ENCODE assay signal across 19 cellular contexts in genomic region chr20:38297916-38298674, GRCh38. TPM values are rescaled to one million over a fixed set of nuclear protein-coding genes. Genes with fewer than 3 reads are reported as not detected.
DNase-seq lines count a peak whose midpoint lies in the region; ATAC-seq, FAIRE-seq and TF ChIP-seq lines count a peak whose summit lies in the region.
"Had no signal": no experiment of that assay in that cellular context is flagged by ENCODE, and none has a peak within 500 bp of the region (broad histone marks: within the 10 kb centered on the region; RNA-seq: fewer than 3 reads in every experiment).

No MANE protein-coding gene starts in this region.

- CTCF ChIA-PET in K562 (lab: Yijun Ruan, JAX; ENCODE audit: low intra/inter-chr PET ratio) = no interaction called here
- CTCF ChIA-PET in activated CD8-positive, alpha-beta memory T cell treated with anti-CD3 and anti-CD28 coated beads, Interleukin-2, amount 10 ng/mL, durations not matched to agents 7 days and 5 days (lab: Charles Lee) = no interaction called here

- TF ChIP-seq RAD21 in K562 (CRISPR knock-in tag; conservative IDR thresholded peaks at IDR 0.05 in 1 of 2, IDR thresholded peaks at IDR 0.05 in 1 of 2) = no peak

- no peak for TF ChIP-seq EP300 in K562 (IDR thresholded peaks at IDR 0.05; ENCODE audit: low read length)

- H3K27ac ChIP-seq in BLaER1 treated with 17β-estradiol and CSF1 and Interleukin-3, amounts not matched to agents 10 nM and 100 nM = peak overlapping the region in 9 of 11 experiments; percentile 61 to 83 (median 71); a peak in 17 of 22 replicates
- H3K27ac ChIP-seq in K562 (ENCODE audit: extremely low read depth, low read depth, low read length) = no peak overlapping the region
- H3K27ac ChIP-seq in lower lobe of right lung = peak overlapping the region; percentile 51
- H3K27ac ChIP-seq in spleen = peak overlapping the region in 7 of 8 donors; percentile 66 to 86 (median 78)

- peak overlapping the region; percentile 48 to 79 (median 71) for H3K4me2 ChIP-seq in BLaER1 treated with 17β-estradiol and CSF1 and Interleukin-3, amounts not matched to agents 10 nM and 100 nM
- H3K4me2 ChIP-seq in K562 (ENCODE audit: insufficient read depth, low read length) = no peak overlapping the region

- no peak overlapping the region for H3K4me3 Mint-ChIP-seq in activated CD8-positive, alpha-beta memory T cell treated with anti-CD3 and anti-CD28 coated beads, Interleukin-2, amount 10 ng/mL, durations not matched to agents 7 days and 5 days
- H3K4me3 Mint-ChIP-seq: activated naive CD8-positive, alpha-beta T cell treated with anti-CD3 and anti-CD28 coated beads for 36 hours had no signal

- no peaks in the 10 kb centered on the region for H3K4me1 Mint-ChIP-seq in activated CD8-positive, alpha-beta memory T cell treated with anti-CD3 and anti-CD28 coated beads, Interleukin-2, amount 10 ng/mL, durations not matched to agents 7 days and 5 days

- H3K9me1 ChIP-seq in K562 (ENCODE audit: control insufficient read depth, insufficient read depth, low read length) = no peaks in the 10 kb centered on the region

- no peaks in the 10 kb centered on the region for H3K36me3 Mint-ChIP-seq in activated CD8-positive, alpha-beta memory T cell treated with anti-CD3 and anti-CD28 coated beads, Interleukin-2, amount 10 ng/mL, durations not matched to agents 7 days and 5 days
- H3K36me3 Mint-ChIP-seq: activated naive CD8-positive, alpha-beta T cell treated with anti-CD3 and anti-CD28 coated beads for 36 hours had no signal

- H3K36me3 ChIP-seq in BLaER1 treated with 17β-estradiol and CSF1 and Interleukin-3, amounts not matched to agents 10 nM and 100 nM = no peaks in the 10 kb centered on the region
- H3K36me3 ChIP-seq in K562 (ENCODE audit: control insufficient read depth, insufficient read depth, low read length) = no peaks in the 10 kb centered on the region
- no peaks in the 10 kb centered on the region for H3K36me3 ChIP-seq in lower lobe of right lung
- no peaks in the 10 kb centered on the region for H3K36me3 ChIP-seq in spleen

- no peak for TF ChIP-seq CTCF in K562 (IDR thresholded peaks at IDR 0.05 in 2 of 3, conservative IDR thresholded peaks at IDR 0.05 in 1 of 3; ENCODE audit: insufficient read depth in 2 of 3, low read depth in 1 of 3, low read length in 3 of 3)
- TF ChIP-seq CTCF in lower lobe of right lung (IDR thresholded peaks at IDR 0.05) = no peak
- TF ChIP-seq CTCF in spleen (IDR thresholded peaks at IDR 0.05 in 8 of 11, conservative IDR thresholded peaks at IDR 0.05 in 3 of 11) = no peak

- FAIRE-seq in K562 (lab: Jason Lieb, UNC) = no peak

- peaks cover 26% of the 10 kb centered on the region for H3K27me3 Mint-ChIP-seq in activated CD8-positive, alpha-beta memory T cell treated with anti-CD3 and anti-CD28 coated beads, Interleukin-2, amount 10 ng/mL, durations not matched to agents 7 days and 5 days

- in situ Hi-C loops in K562 (cut with MboI) = no loop called here

- POLR2A ChIA-PET in K562 (lab: Yijun Ruan, JAX) = no interaction called here

- H3K27me3 ChIP-seq in BLaER1 treated with 17β-estradiol and CSF1 and Interleukin-3, amounts not matched to agents 10 nM and 100 nM = peaks cover 11 to 48% (median 22%) of the 10 kb centered on the region in 11 experiments
- H3K27me3 ChIP-seq in K562 (ENCODE audit: control insufficient read depth in 2 of 2, insufficient read depth in 2 of 2, low read length in 2 of 2) = peaks cover 29 to 60% of the 10 kb centered on the region in 2 experiments
- no peaks in the 10 kb centered on the region for H3K27me3 ChIP-seq in lower lobe of right lung (ENCODE audit: low read depth)
- peaks cover 0 to 29% (median 0%) of the 10 kb centered on the region in 7 donors for H3K27me3 ChIP-seq in spleen (replicated peaks in 1 of 7)

- peaks cover 12 to 60% (median 26%) of the 10 kb centered on the region in 10 experiments for H3K4me1 ChIP-seq in BLaER1 treated with 17β-estradiol and CSF1 and Interleukin-3, amounts not matched to agents 10 nM and 100 nM
- no peaks in the 10 kb centered on the region for H3K4me1 ChIP-seq in K562 (replicated peaks in 1 of 2; ENCODE audit: control insufficient read depth in 2 of 2, insufficient read depth in 2 of 2, low read length in 2 of 2)
- peaks cover 23% of the 10 kb centered on the region for H3K4me1 ChIP-seq in lower lobe of right lung
- H3K4me1 ChIP-seq in spleen = peaks cover 0 to 74% (median 13%) of the 10 kb centered on the region in 6 donors

- BruUV-seq in K562 (replicated peaks; lab: Mats Ljungman, UMichigan) = no TSS peak

- WGBS in K562 (ENCODE audit: insufficient coverage, low coverage, missing lambda C conversion rate) = 16% methylated on average over 7 of the region's 7 CpGs
- WGBS in spleen, 5 donors = 76 to 90% (median 81%) methylated on average over 7 of the region's 7 CpGs

- H4K20me1 ChIP-seq in BLaER1 treated with 17β-estradiol and CSF1 and Interleukin-3, amounts not matched to agents 10 nM and 100 nM = peaks cover 0 to 6% (median 0%) of the 10 kb centered on the region in 11 experiments; a peak in 8 of 22 replicates
- peaks cover 3% of the 10 kb centered on the region; the same call in 1 of the 2 replicates for H4K20me1 ChIP-seq in K562 (replicated peaks; ENCODE audit: control insufficient read depth, insufficient read depth, low read length)

- no peak overlapping the region for H3K4me3 ChIP-seq in BLaER1 treated with 17β-estradiol and CSF1 and Interleukin-3, amounts not matched to agents 10 nM and 100 nM
- no peak overlapping the region for H3K4me3 ChIP-seq in K562
- H3K4me3 ChIP-seq in lower lobe of right lung = no peak overlapping the region
- peak overlapping the region in 1 of 8 donors; percentile 7 for H3K4me3 ChIP-seq in spleen

- no peaks in the 10 kb centered on the region for H3K9me3 ChIP-seq in BLaER1 treated with 17β-estradiol and CSF1 and Interleukin-3, amounts not matched to agents 10 nM and 100 nM (replicated peaks in 1 of 11)
- no peaks in the 10 kb centered on the region for H3K9me3 ChIP-seq in K562 (replicated peaks; ENCODE audit: control insufficient read depth, insufficient read depth, low read depth, low read length)
- H3K9me3 ChIP-seq in lower lobe of right lung = no peaks in the 10 kb centered on the region
- no peaks in the 10 kb centered on the region for H3K9me3 ChIP-seq in spleen

- intact Hi-C loops in K562 (cut with micrococcal nuclease) (no loop called here), lower lobe of right lung (cut with DNase I) (no loop called here), spleen (cut with DNase I; ENCODE audit: low total_unique reads) (no loop called here)

- H3K9me3 Mint-ChIP-seq in activated CD8-positive, alpha-beta memory T cell treated with anti-CD3 and anti-CD28 coated beads, Interleukin-2, amount 10 ng/mL, durations not matched to agents 7 days and 5 days (ENCODE audit: low read depth) = no peaks in the 10 kb centered on the region
- H3K9me3 Mint-ChIP-seq: activated naive CD8-positive, alpha-beta T cell treated with anti-CD3 and anti-CD28 coated beads for 36 hours had no signal

- DNase-seq in K562 (ENCODE audit: extremely low read depth in 1 of 4, low spot score in 3 of 4) = no peak
- DNase-seq in lower lobe of right lung = no peak
- DNase-seq in spleen = no peak
- no peak for DNase-seq in stimulated activated CD4-positive, alpha-beta T cell treated with anti-CD3 and anti-CD28 coated beads, Interleukin-2, amount 100 ng/mL, for 24 hours
- no peak for DNase-seq in SHP77 (lab: John Stamatoyannopoulos, UW)
- no peak for DNase-seq in SIG-M5 (lab: John Stamatoyannopoulos, UW)
- DNase-seq in activated CD8-positive, alpha-beta memory T cell treated with anti-CD3 and anti-CD28 coated beads, Interleukin-2, amount 10 ng/mL, durations not matched to agents 7 days and 5 days = no peak
- DNase-seq: activated CD8-positive, alpha-beta memory T cell treated with anti-CD3 and anti-CD28 coated beads, Interleukin-2, amount 50 U/mL, for 4 hours; activated naive CD8-positive, alpha-beta T cell treated with anti-CD3 and anti-CD28 coated beads for 36 hours; DMS 273 treated with DMSO at 0.1 percent for 48 hours; H7; NCI-H2081; NCI-H748 treated with DMSO at 0.1 percent for 48 hours; stimulated activated naive CD4-positive, alpha-beta T cell had no signal

- H2AFZ ChIP-seq in K562 (ENCODE audit: low read depth, low read length) = no peak overlapping the region

- no peak overlapping the region for H3K27ac Mint-ChIP-seq in activated CD8-positive, alpha-beta memory T cell treated with anti-CD3 and anti-CD28 coated beads, Interleukin-2, amount 10 ng/mL, durations not matched to agents 7 days and 5 days
- H3K27ac Mint-ChIP-seq: activated naive CD8-positive, alpha-beta T cell treated with anti-CD3 and anti-CD28 coated beads for 36 hours; progenitor cell of endocrine pancreas had no signal

- TF ChIP-seq POLR2A in K562 (conservative IDR thresholded peaks at IDR 0.05) (no peak), spleen (IDR thresholded peaks at IDR 0.05) (no peak)

- peak overlapping the region in 9 of 11 experiments; percentile 43 to 72 (median 69); a peak in 12 of 22 replicates for H3K9ac ChIP-seq in BLaER1 treated with 17β-estradiol and CSF1 and Interleukin-3, amounts not matched to agents 10 nM and 100 nM
- no peak overlapping the region; a peak in 1 of 4 replicates for H3K9ac ChIP-seq in K562 (ENCODE audit: insufficient read depth in 1 of 2, low read depth in 2 of 2, low read length in 2 of 2)

- no peak for ATAC-seq in K562
- ATAC-seq in lower lobe of right lung = no peak
- no peak for ATAC-seq in activated CD8-positive, alpha-beta memory T cell treated with anti-CD3 and anti-CD28 coated beads, Interleukin-2, amount 10 ng/mL, durations not matched to agents 7 days and 5 days
- ATAC-seq: Panc1 had no signal

- no peaks in the 10 kb centered on the region for H3K79me2 ChIP-seq in K562 (ENCODE audit: control insufficient read depth, insufficient read depth, low read length)

RNA-seq across cellular contexts. Expression of gene BPI, which starts 5.9 kb away (rescaled TPM):
- not detected in 2 replicates for total RNA-seq in K562 (2011; cell fraction: chromatin; rRNA removed; ENCODE audit: low replicate concordance)
- not detected in 2 replicates for total RNA-seq in K562 (2011; cell fraction: nucleolus; rRNA removed)
- not detected in 2 replicates for total RNA-seq in K562 (2011; cell fraction: nucleoplasm; rRNA removed)
- total RNA-seq in K562 (2014; rRNA removed) (not detected in 2 replicates), K562 (2014; rRNA removed; fragmentation: Illumina TruSeq; extraction: Trizol) (not detected in 2 replicates), K562 (2015; rRNA removed; fragmentation: Illumina TruSeq; extraction: Trizol) (not detected in 2 replicates), K562 (2021) (not detected in 2 replicates), lower lobe of right lung (0.44 TPM), spleen (10 to 100 TPM in 3 of 7 donors, 1 to 10 TPM in 4; 3.1 to 49.4 (median 6.1) TPM)
- polyA plus RNA-seq in K562 (2011; rRNA removed) (not detected in 2 replicates), K562 (2014; fragmentation: Illumina TruSeq; extraction: Trizol) (not detected in 2 replicates), K562 (2014; fragmentation: Nextera tagmentation; extraction: Ambion mirVana) (not detected), K562 (2014; rRNA removed) (not detected in 2 replicates), spleen (1 to 10 TPM; 1.1 to 4.2 (median 2.3) TPM)
- not detected in 2 replicates for polyA plus RNA-seq in K562 (2011; cell fraction: cytosol; rRNA removed)
- polyA plus RNA-seq in K562 (2011; cell fraction: nucleus; rRNA removed) = not detected in 2 replicates
- polyA plus RNA-seq in K562 (2012) = not detected in 2 replicates
- polyA minus RNA-seq in K562 (2011; rRNA and poly(A)+ RNA removed) = not detected in 2 replicates
- not detected in 2 replicates for polyA minus RNA-seq in K562 (2011; cell fraction: cytosol; rRNA and poly(A)+ RNA removed)
- polyA minus RNA-seq in K562 (2011; cell fraction: nucleus; rRNA and poly(A)+ RNA removed) = not detected in 2 replicates
- total RNA-seq in activated CD8-positive, alpha-beta memory T cell treated with anti-CD3 and anti-CD28 coated beads, Interleukin-2, amount 10 ng/mL, durations not matched to agents 7 days and 5 days = not detected
- total RNA-seq: activated naive CD8-positive, alpha-beta T cell treated with anti-CD3 and anti-CD28 coated beads for 36 hours; H7; progenitor cell of endocrine pancreas; T-helper 1 cell treated with Interleukin-12 subunit alpha and Interleukin-12 subunit beta and Interleukin-4 antibody, amounts not matched to agents 30 ng/mL and 1 ng/mL, for 36 hours had no signal

RNA-seq across cellular contexts. Expression of gene KIAA1755, which starts 37.6 kb away (rescaled TPM):
- not detected in 2 replicates for total RNA-seq in K562 (2011; cell fraction: chromatin; rRNA removed; ENCODE audit: low replicate concordance)
- not detected in 2 replicates for total RNA-seq in K562 (2011; cell fraction: nucleolus; rRNA removed)
- not detected in 2 replicates for total RNA-seq in K562 (2011; cell fraction: nucleoplasm; rRNA removed)
- total RNA-seq in K562 (2014; rRNA removed) (not detected in 2 replicates), K562 (2014; rRNA removed; fragmentation: Illumina TruSeq; extraction: Trizol) (not detected in 2 replicates), K562 (2015; rRNA removed; fragmentation: Illumina TruSeq; extraction: Trizol) (not detected in 2 replicates), K562 (2021) (not detected in 2 replicates), lower lobe of right lung (1.3 TPM), spleen (1 to 10 TPM in 6 of 7 donors, under 1 TPM in 1; 0.51 to 5.3 (median 3.5) TPM)
- polyA plus RNA-seq in K562 (2011; rRNA removed) (not detected in 2 replicates), K562 (2014; fragmentation: Illumina TruSeq; extraction: Trizol) (not detected in 2 replicates), K562 (2014; fragmentation: Nextera tagmentation; extraction: Ambion mirVana) (not detected), K562 (2014; rRNA removed) (0.12 TPM in 1 of 2 replicates, not detected in the other), spleen (1 to 10 TPM; 4.6 to 7.3 (median 4.8) TPM)
- polyA plus RNA-seq in K562 (2011; cell fraction: cytosol; rRNA removed) = not detected in 2 replicates
- polyA plus RNA-seq in K562 (2011; cell fraction: nucleus; rRNA removed) = not detected in 2 replicates
- polyA plus RNA-seq in K562 (2012) = 0.11 TPM in 1 of 2 replicates, not detected in the other
- polyA minus RNA-seq in K562 (2011; rRNA and poly(A)+ RNA removed) = not detected in 2 replicates
- not detected in 2 replicates for polyA minus RNA-seq in K562 (2011; cell fraction: cytosol; rRNA and poly(A)+ RNA removed)
- not detected in 2 replicates for polyA minus RNA-seq in K562 (2011; cell fraction: nucleus; rRNA and poly(A)+ RNA removed)
- total RNA-seq in activated CD8-positive, alpha-beta memory T cell treated with anti-CD3 and anti-CD28 coated beads, Interleukin-2, amount 10 ng/mL, durations not matched to agents 7 days and 5 days = not detected
- total RNA-seq: activated naive CD8-positive, alpha-beta T cell treated with anti-CD3 and anti-CD28 coated beads for 36 hours; T-helper 1 cell treated with Interleukin-12 subunit alpha and Interleukin-12 subunit beta and Interleukin-4 antibody, amounts not matched to agents 30 ng/mL and 1 ng/mL, for 36 hours had no signal

RNA-seq across cellular contexts. Expression of gene LBP, which starts 48.2 kb away (rescaled TPM):
- not detected in 2 replicates for total RNA-seq in K562 (2011; cell fraction: chromatin; rRNA removed; ENCODE audit: low replicate concordance)
- total RNA-seq in K562 (2011; cell fraction: nucleolus; rRNA removed) = not detected in 2 replicates
- not detected in 2 replicates for total RNA-seq in K562 (2011; cell fraction: nucleoplasm; rRNA removed)
- 0.08 TPM in 1 of 2 replicates, not detected in the other for total RNA-seq in K562 (2014; rRNA removed)
- total RNA-seq in K562 (2014; rRNA removed; fragmentation: Illumina TruSeq; extraction: Trizol) = not detected in 2 replicates
- 0.07 and 0.11 TPM in 2 replicates for total RNA-seq in K562 (2015; rRNA removed; fragmentation: Illumina TruSeq; extraction: Trizol)
- 0.11 and 0.31 TPM in 2 replicates for total RNA-seq in K562 (2021)
- polyA plus RNA-seq in K562 (2011; rRNA removed) = 0.10 TPM in 1 of 2 replicates, not detected in the other
- 0.12 and 0.15 TPM in 2 replicates for polyA plus RNA-seq in K562 (2011; cell fraction: cytosol; rRNA removed)
- not detected in 2 replicates for polyA plus RNA-seq in K562 (2011; cell fraction: nucleus; rRNA removed)
- polyA plus RNA-seq in K562 (2012) = 0.17 and 0.22 TPM in 2 replicates
- polyA plus RNA-seq in K562 (2014; fragmentation: Illumina TruSeq; extraction: Trizol) = 0.15 TPM in 1 of 2 replicates, not detected in the other
- polyA plus RNA-seq in K562 (2014; fragmentation: Nextera tagmentation; extraction: Ambion mirVana) = under 1 TPM; 0.06 to 0.07 TPM
- not detected in 2 replicates for polyA plus RNA-seq in K562 (2014; rRNA removed)
- polyA minus RNA-seq in K562 (2011; rRNA and poly(A)+ RNA removed) = 0.11 and 0.18 TPM in 2 replicates
- not detected in 2 replicates for polyA minus RNA-seq in K562 (2011; cell fraction: cytosol; rRNA and poly(A)+ RNA removed)
- polyA minus RNA-seq in K562 (2011; cell fraction: nucleus; rRNA and poly(A)+ RNA removed) = not detected in 2 replicates
- total RNA-seq in lower lobe of right lung = not detected
- total RNA-seq in spleen = not detected
- polyA plus RNA-seq in spleen = under 1 TPM; 0.09 to 0.13 (median 0.11) TPM
- not detected for total RNA-seq in activated CD8-positive, alpha-beta memory T cell treated with anti-CD3 and anti-CD28 coated beads, Interleukin-2, amount 10 ng/mL, durations not matched to agents 7 days and 5 days
- total RNA-seq: activated naive CD8-positive, alpha-beta T cell treated with anti-CD3 and anti-CD28 coated beads for 36 hours; mononuclear cell; progenitor cell of endocrine pancreas; T-helper 1 cell treated with Interleukin-12 subunit alpha and Interleukin-12 subunit beta and Interleukin-4 antibody, amounts not matched to agents 30 ng/mL and 1 ng/mL, for 36 hours had no signal

Comparison
In these comparisons a context has a peak if more than half of its experiments do, and no peak if none do; other contexts are left out.
1. H3K9ac ChIP-seq: peak in BLaER1 treated with 17β-estradiol and CSF1 and Interleukin-3, amounts not matched to agents 10 nM and 100 nM (9 of 11); none in K562 (0 of 2).